In genomic region chr9:134407123-134407779, GRCh38 we compare ENCODE assay signal across 8 cellular contexts.
DNase-seq lines count a peak whose midpoint lies in the region; ATAC-seq and TF ChIP-seq lines count a peak whose summit lies in the region.

No MANE protein-coding gene starts in this region.

- DNase-seq in CD4-positive, alpha-beta memory T cell, result peak; percentile 71 to 79 (median 79)
- DNase-seq in HT-29 (ENCODE audit: low spot score) (peak; percentile 93), RWPE1 (ENCODE audit: low spot score) (peak; percentile 98), fibroblast of the conjunctiva (ENCODE audit: low read depth) (peak; percentile 75), neural progenitor cell (ENCODE audit: low spot score) (peak; percentile 76)
- DNase-seq in activated T-helper 9 cell treated with anti-CD3 and anti-CD28 coated beads, Interleukin-2, amount 50 U/mL, for 16 hours (ENCODE audit: low read depth), result peak; percentile 67
- DNase-seq in stimulated activated naive CD8-positive, alpha-beta T cell treated with anti-CD3 and anti-CD28 coated beads, Interleukin-15, amount 100 ng/mL, for 72 hours, result peak; percentile 68 to 77

- H3K79me2 ChIP-seq in neural progenitor cell (ENCODE audit: low read depth), result no peaks in the 10 kb centered on the region

- peak overlapping the region; percentile 40 to 87 (median 80) for H3K4me3 Mint-ChIP-seq in CD4-positive, alpha-beta memory T cell
- peak overlapping the region; percentile 74 for H3K4me3 Mint-ChIP-seq in neural progenitor cell
- peak overlapping the region; percentile 22 to 60 for H3K4me3 Mint-ChIP-seq in stimulated activated naive CD8-positive, alpha-beta T cell treated with anti-CD3 and anti-CD28 coated beads, Interleukin-15, amount 100 ng/mL, for 72 hours

- H3K4me2 ChIP-seq in neural progenitor cell, result peak overlapping the region; percentile 56

- CTCF ChIA-PET in CD4-positive, alpha-beta memory T cell (lab: Charles Lee; ENCODE audit: partially characterized antibody), result interaction anchor here (0.7 to 1.8 kb wide), 4 partner anchors 16 to 246 kb away, joined by 4 to 11 read pairs (median 6); no protein-coding TSS in a partner anchor
- CTCF ChIA-PET in RWPE1 (lab: Yijun Ruan, JAX), result interaction anchor here (0.7 to 1.1 kb wide), 2 partner anchors 36 to 48 kb away, joined by 3 read pairs; no protein-coding TSS in a partner anchor

- no peaks in the 10 kb centered on the region for H3K9me3 ChIP-seq in CD4-positive, alpha-beta memory T cell (ENCODE audit: control insufficient read depth in 1 of 2, low read length in 2 of 2)
- H3K9me3 ChIP-seq in neural progenitor cell (ENCODE audit: low read depth), result no peaks in the 10 kb centered on the region

- peaks cover 57% of the 10 kb centered on the region for H3K4me1 ChIP-seq in CD4-positive, alpha-beta memory T cell (ENCODE audit: insufficient read depth, low read length)
- H3K4me1 ChIP-seq in neural progenitor cell, result peaks cover 8% of the 10 kb centered on the region

- H3K4me1 Mint-ChIP-seq in CD4-positive, alpha-beta memory T cell, result peaks cover 24 to 60% (median 39%) of the 10 kb centered on the region in 4 donors
- H3K4me1 Mint-ChIP-seq in neural progenitor cell, result peaks cover 16% of the 10 kb centered on the region
- peaks cover 74% of the 10 kb centered on the region for H3K4me1 Mint-ChIP-seq in stimulated activated naive CD8-positive, alpha-beta T cell treated with anti-CD3 and anti-CD28 coated beads, Interleukin-15, amount 100 ng/mL, for 72 hours

- H3K9ac ChIP-seq in neural progenitor cell, result no peak overlapping the region

- peak overlapping the region; percentile 4 to 89 (median 75) for H3K27ac Mint-ChIP-seq in CD4-positive, alpha-beta memory T cell
- peak overlapping the region; percentile 66 for H3K27ac Mint-ChIP-seq in neural progenitor cell
- no peak overlapping the region for H3K27ac Mint-ChIP-seq in stimulated activated naive CD8-positive, alpha-beta T cell treated with anti-CD3 and anti-CD28 coated beads, Interleukin-15, amount 100 ng/mL, for 72 hours

- H4K20me1 ChIP-seq in neural progenitor cell (ENCODE audit: low read depth), result peaks cover 52% of the 10 kb centered on the region

- intact Hi-C loops in CD4-positive, alpha-beta memory T cell (cut with micrococcal nuclease), result loop anchor here (1.0 to 2.0 kb wide), 2 partner anchors 10 to 16 kb away; no protein-coding TSS in a partner anchor

- no peaks in the 10 kb centered on the region for H3K27me3 ChIP-seq in CD4-positive, alpha-beta memory T cell (ENCODE audit: insufficient read depth, low read length)
- no peaks in the 10 kb centered on the region for H3K27me3 ChIP-seq in neural progenitor cell

- H3K36me3 ChIP-seq in CD4-positive, alpha-beta memory T cell (ENCODE audit: insufficient read depth, low read length), result no peaks in the 10 kb centered on the region
- H3K36me3 ChIP-seq in neural progenitor cell, result no peaks in the 10 kb centered on the region

- peak overlapping the region; percentile 48 to 55 for H3K4me3 ChIP-seq in CD4-positive, alpha-beta memory T cell (ENCODE audit: low read length in 2 of 2)
- H3K4me3 ChIP-seq in neural progenitor cell, result no peak overlapping the region

- TF ChIP-seq CTCF in RWPE1 (conservative IDR thresholded peaks at IDR 0.05; ENCODE audit: low read depth), result no peak
- TF ChIP-seq CTCF in neural progenitor cell (IDR thresholded peaks at IDR 0.05), result no peak

- peak overlapping the region; percentile 49 for H3K27ac ChIP-seq in CD4-positive, alpha-beta memory T cell (ENCODE audit: low read depth, low read length)
- H3K27ac ChIP-seq in RWPE1 (peak overlapping the region; percentile 97), neural progenitor cell (no peak overlapping the region)

- no peaks in the 10 kb centered on the region for H3K9me3 Mint-ChIP-seq in CD4-positive, alpha-beta memory T cell
- H3K9me3 Mint-ChIP-seq in neural progenitor cell, result no peaks in the 10 kb centered on the region
- H3K9me3 Mint-ChIP-seq in stimulated activated naive CD8-positive, alpha-beta T cell treated with anti-CD3 and anti-CD28 coated beads, Interleukin-15, amount 100 ng/mL, for 72 hours, result no peaks in the 10 kb centered on the region

- H3K27me3 Mint-ChIP-seq in CD4-positive, alpha-beta memory T cell, result no peaks in the 10 kb centered on the region
- peaks cover 5% of the 10 kb centered on the region for H3K27me3 Mint-ChIP-seq in neural progenitor cell (ENCODE audit: insufficient read depth, low read depth)
- peaks cover 23% of the 10 kb centered on the region for H3K27me3 Mint-ChIP-seq in stimulated activated naive CD8-positive, alpha-beta T cell treated with anti-CD3 and anti-CD28 coated beads, Interleukin-15, amount 100 ng/mL, for 72 hours

- H2AFZ ChIP-seq in neural progenitor cell (replicated peaks), result no peak overlapping the region

- POLR2A ChIA-PET in CD4-positive, alpha-beta memory T cell (lab: Charles Lee; ENCODE audit: partially characterized antibody), result interaction anchor here (0.8 to 2.6 kb wide), 12 partner anchors 11 to 382 kb away, joined by 3 to 31 read pairs (median 4); partner anchors contain the start of genes BRD3OS, RNU6ATAC and WDR5
- POLR2A ChIA-PET in RWPE1 (lab: Yijun Ruan, JAX; ENCODE audit: low non-redundant PET), result interaction anchor here (0.9 kb wide), 1 partner anchor 28 kb away, joined by 4 read pairs; no protein-coding TSS in a partner anchor

- H3F3A ChIP-seq in neural progenitor cell (ENCODE audit: low read depth), result no peaks in the 10 kb centered on the region

- no peaks in the 10 kb centered on the region for H3K36me3 Mint-ChIP-seq in CD4-positive, alpha-beta memory T cell
- H3K36me3 Mint-ChIP-seq in neural progenitor cell, result no peaks in the 10 kb centered on the region

- peak; percentile 82 for ATAC-seq in GM19452 (IDR thresholded peaks at IDR 0.05; ENCODE audit: unreplicated experiment)
- peak; percentile 84 for ATAC-seq in stimulated activated naive CD8-positive, alpha-beta T cell treated with anti-CD3 and anti-CD28 coated beads, Interleukin-15, amount 100 ng/mL, for 72 hours

Comparison
In these comparisons a context has a peak if more than half of its experiments do, and no peak if none do; other contexts are left out.
1. H3K27ac Mint-ChIP-seq: peak in CD4-positive, alpha-beta memory T cell (7 of 7) and neural progenitor cell (single experiment); none in stimulated activated naive CD8-positive, alpha-beta T cell treated with anti-CD3 and anti-CD28 coated beads, Interleukin-15, amount 100 ng/mL, for 72 hours (0 of 2).
2. Peak in every context shown above with its lines, with median percentiles within 50 percentile points of each other: DNase-seq and H3K4me3 Mint-ChIP-seq.